In the genomic region with DNA sequence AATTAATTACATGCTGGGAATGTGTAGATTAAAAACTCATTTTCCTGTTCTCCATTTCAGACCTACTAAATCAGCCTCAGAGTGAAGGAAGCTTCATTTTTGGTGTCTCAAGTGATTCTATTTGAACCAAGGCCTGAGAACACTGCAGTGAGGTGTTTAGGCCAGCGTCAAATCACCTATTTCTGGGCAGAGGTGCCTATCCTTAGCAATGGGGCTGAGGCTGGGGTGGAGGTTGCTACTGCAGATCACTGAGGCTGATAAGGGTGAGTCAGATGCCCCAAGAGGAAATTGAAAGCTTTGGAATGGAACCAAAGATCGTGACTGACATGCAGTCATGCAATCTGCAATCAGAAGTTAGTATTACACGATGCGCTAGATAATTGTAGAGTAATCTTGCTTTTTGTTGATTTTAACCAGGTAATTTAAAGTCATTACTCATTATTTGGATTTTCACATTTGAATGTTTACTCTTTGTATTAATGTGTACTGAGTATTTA, we compare ENCODE assay signal across 8 cellular contexts. TPM values are rescaled to one million over a fixed set of nuclear protein-coding genes. Genes with fewer than 3 reads are reported as not detected.
DNase-seq lines count a peak whose midpoint lies in the region; ATAC-seq and TF ChIP-seq lines count a peak whose summit lies in the region.

No MANE protein-coding gene starts in this region.

- no peaks in the 10 kb centered on the region for H3K9me3 ChIP-seq in right lobe of liver

- peak overlapping the region; percentile 9 to 35 (median 28) for H3K27ac ChIP-seq in right lobe of liver

- H3K4me1 ChIP-seq in right lobe of liver: peaks cover 0 to 3% (median 0%) of the 10 kb centered on the region in 4 donors

- in situ Hi-C loops in GM13976 (cut with MboI; ENCODE audit: low sequenced_read_pairs, unreplicated experiment): no loop called here

- peak in 1 of 4 donors; percentile 57 for ATAC-seq in right lobe of liver

- intact Hi-C loops in right lobe of liver (cut with DNase I): no loop called here

- no peak for TF ChIP-seq POLR2A in right lobe of liver (IDR thresholded peaks at IDR 0.05)

- DNase-seq in AG20443 (ENCODE audit: low spot score): peak; percentile 30
- DNase-seq in LoVo (ENCODE audit: low spot score): peak; percentile 99
- DNase-seq in T-helper 9 cell: peak; percentile 41
- DNase-seq in astrocyte of the hippocampus (ENCODE audit: low read depth, low spot score): peak; percentile 72
- DNase-seq in right lobe of liver: no peak
- peak; percentile 9 to 15 for DNase-seq in stimulated activated CD8-positive, alpha-beta memory T cell treated with anti-CD3 and anti-CD28 coated beads, Interleukin-7, amount 100 ng/mL, for 1 hour (ENCODE audit: low read depth in 2 of 2)
- DNase-seq in NCI-H82 (lab: John Stamatoyannopoulos, UW): no peak
- DNase-seq in GM13976 (ENCODE audit: low spot score): no peak

- 23% methylated on average over 3 of the region's 4 CpGs for WGBS in right lobe of liver (ENCODE audit: insufficient coverage, low coverage, low lambda C conversion rate, missing lambda C conversion rate)

- no peaks in the 10 kb centered on the region for H3K36me3 ChIP-seq in right lobe of liver

- no peaks in the 10 kb centered on the region for H3K27me3 ChIP-seq in right lobe of liver

- H3K4me3 ChIP-seq in right lobe of liver: no peak overlapping the region

- TF ChIP-seq CTCF in right lobe of liver (IDR thresholded peaks at IDR 0.05) (no peak), GM13976 (IDR thresholded peaks at IDR 0.05; ENCODE audit: borderline replicate concordance, control extremely low read depth, extremely low read depth, insufficient read depth, missing control alignments) (no peak)

RNA-seq across cellular contexts. Expression of a gene that starts 4.4 kb away (rescaled TPM):
- total RNA-seq in right lobe of liver: 100 to 1,000 TPM in 2 of 6 experiments, 10 to 100 TPM in 4; 40.3 to 153 (median 74.5) TPM

Comparison
In these comparisons a context has a peak if more than half of its experiments do, and no peak if none do; other contexts are left out.
1. DNase-seq: peak in AG20443 (single experiment), LoVo (single experiment), T-helper 9 cell (single experiment), astrocyte of the hippocampus (single experiment) and stimulated activated CD8-positive, alpha-beta memory T cell treated with anti-CD3 and anti-CD28 coated beads, Interleukin-7, amount 100 ng/mL, for 1 hour (2 of 2); none in right lobe of liver (0 of 3), NCI-H82 (single experiment) and GM13976 (single experiment).